Comparison of ENCODE assay signal across 18 cellular contexts in the genomic region with DNA sequence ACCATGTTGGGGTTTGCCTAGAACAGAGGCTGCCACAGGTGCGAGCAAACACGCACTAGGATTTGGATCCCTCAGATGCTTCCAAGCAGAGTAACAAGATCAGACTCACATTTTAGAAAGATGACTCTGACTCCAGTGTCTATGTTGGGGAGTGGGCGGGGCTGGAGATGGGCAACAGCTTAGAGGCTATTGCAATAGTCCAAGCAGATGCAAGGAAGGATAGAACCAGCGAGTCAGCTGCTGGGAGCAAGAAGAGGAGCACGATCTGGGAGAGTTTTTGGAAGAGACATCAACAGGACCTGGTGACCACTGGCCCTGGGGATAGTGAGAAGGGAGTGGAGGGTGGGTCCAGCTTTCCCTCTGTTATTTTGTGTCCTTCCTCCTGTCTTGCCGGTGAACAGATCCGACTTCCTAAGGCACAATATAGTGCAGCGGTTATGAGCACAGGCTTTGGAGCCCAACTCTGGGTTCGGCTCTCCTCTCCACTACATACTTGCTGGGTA. TPM values are rescaled to one million over a fixed set of nuclear protein-coding genes. Genes with fewer than 3 reads are reported as not detected.
DNase-seq lines count a peak whose midpoint lies in the region; ATAC-seq and TF ChIP-seq lines count a peak whose summit lies in the region.
"Had no signal": no experiment of that assay in that cellular context is flagged by ENCODE, and none has a peak within 500 bp of the region (broad histone marks: within the 10 kb centered on the region; RNA-seq: fewer than 3 reads in every experiment).

No MANE protein-coding gene starts in this region.

- no peak for TF ChIP-seq RAD21 in SK-N-SH (IDR thresholded peaks at IDR 0.05; ENCODE audit: low read length)

- TF ChIP-seq EP300 in SK-N-SH (IDR thresholded peaks at IDR 0.05; ENCODE audit: borderline replicate concordance in 1 of 2, low read depth in 1 of 2, low read length in 1 of 2), result no peak

- H3K4me1 ChIP-seq in PC-9 (replicated peaks; ENCODE audit: insufficient read depth) (peaks cover 83% of the 10 kb centered on the region), esophagus squamous epithelium (peaks cover 24 to 70% (median 38%) of the 10 kb centered on the region in 3 donors), psoas muscle (peaks cover 37% of the 10 kb centered on the region), SK-N-SH (ENCODE audit: control insufficient read depth in 1 of 2, insufficient read depth in 2 of 2, low read depth in 1 of 2, low read length in 1 of 2) (peaks cover 10 to 17% of the 10 kb centered on the region in 2 experiments; a peak in 3 of 4 replicates)

- DNase-seq in EL (peak; percentile 54), PC-9 (peak in 1 of 2 experiments; percentile 55), esophagus squamous epithelium (lab: John Stamatoyannopoulos, UW) (no peak), psoas muscle (peak; percentile 64 to 75), SK-N-SH (no peak), inferior parietal cortex (ENCODE audit: extremely low spot score) (no peak)
- DNase-seq: activated CD8-positive, alpha-beta memory T cell treated with anti-CD3 and anti-CD28 coated beads, Interleukin-2, amount 50 U/mL, for 4 hours; activated naive CD8-positive, alpha-beta T cell treated with anti-CD3 and anti-CD28 coated beads for 36 hours; CD4-positive, alpha-beta T cell; cortex of kidney; GDM1; NCI-H1417 treated with DMSO at 0.1 percent for 48 hours; NCI-H69; WERI-Rb-1 had no signal

- intact Hi-C loops in PC-9 (cut with micrococcal nuclease; ENCODE audit: unreplicated experiment) (no loop called here), esophagus squamous epithelium (cut with DNase I) (loop anchor here (10.0 kb wide), 1 partner anchor 147 kb away; no protein-coding TSS in a partner anchor), psoas muscle (cut with DNase I) (no loop called here)

- H3K36me3 ChIP-seq in PC-9 (ENCODE audit: low read depth), result no peaks in the 10 kb centered on the region
- H3K36me3 ChIP-seq in esophagus squamous epithelium, result no peaks in the 10 kb centered on the region
- no peaks in the 10 kb centered on the region for H3K36me3 ChIP-seq in psoas muscle (ENCODE audit: insufficient read depth in 1 of 2, low read depth in 1 of 2)
- H3K36me3 ChIP-seq in SK-N-SH (replicated peaks in 1 of 2; ENCODE audit: control insufficient read depth in 1 of 2, insufficient read depth in 2 of 2, low read length in 1 of 2), result no peaks in the 10 kb centered on the region
- H3K36me3 ChIP-seq: SJCRH30, WERI-Rb-1 had no signal

- ATAC-seq in psoas muscle (peak; percentile 72 to 81 (median 74)), GM21786 (IDR thresholded peaks at IDR 0.05; ENCODE audit: unreplicated experiment) (no peak), GM19324 (IDR thresholded peaks at IDR 0.05; ENCODE audit: low FRiP score, unreplicated experiment) (no peak)

- H3K4me2 ChIP-seq in PC-9 (peak overlapping the region; percentile 88), SK-N-SH (no peak overlapping the region)

- POLR2A ChIA-PET in PC-9 (lab: Charles Lee; ENCODE audit: unreplicated experiment) (interaction anchor here (0.6 kb wide), 1 partner anchor 141 kb away, joined by 14 read pairs; no protein-coding TSS in a partner anchor), SK-N-SH (lab: Yijun Ruan, JAX) (no interaction called here)

- no peaks in the 10 kb centered on the region for H3K9me3 ChIP-seq in PC-9 (ENCODE audit: insufficient read depth, low read depth)
- no peaks in the 10 kb centered on the region for H3K9me3 ChIP-seq in esophagus squamous epithelium
- H3K9me3 ChIP-seq in psoas muscle, result no peaks in the 10 kb centered on the region
- H3K9me3 ChIP-seq in SK-N-SH, result no peaks in the 10 kb centered on the region
- H3K9me3 ChIP-seq: SJCRH30 had no signal

- H3K9ac ChIP-seq in SK-N-SH, result no peak overlapping the region

- BruUV-seq in PC-9 (replicated peaks; lab: Mats Ljungman, UMichigan), result no TSS peak

- H3K9me2 ChIP-seq in PC-9 (ENCODE audit: insufficient read depth) (no peaks in the 10 kb centered on the region), SK-N-SH (no peaks in the 10 kb centered on the region)

- H3K27ac ChIP-seq in PC-9 (peak overlapping the region; percentile 100), esophagus squamous epithelium (peak overlapping the region; percentile 75 to 91 (median 86)), psoas muscle (peak overlapping the region; percentile 84), SK-N-SH (ENCODE audit: low read depth in 2 of 2, low read length in 1 of 2) (no peak overlapping the region)
- H3K27ac ChIP-seq: SJCRH30, WERI-Rb-1 had no signal

- no peak for TF ChIP-seq POLR2A in esophagus squamous epithelium (IDR thresholded peaks at IDR 0.05)

- TF ChIP-seq CTCF in PC-9 (conservative IDR thresholded peaks at IDR 0.05), result no peak
- no peak for TF ChIP-seq CTCF in esophagus squamous epithelium (IDR thresholded peaks at IDR 0.05)
- TF ChIP-seq CTCF in psoas muscle (IDR thresholded peaks at IDR 0.05), result no peak
- no peak for TF ChIP-seq CTCF in SK-N-SH (IDR thresholded peaks at IDR 0.05)

- no peak overlapping the region for H3K4me3 ChIP-seq in PC-9
- H3K4me3 ChIP-seq in esophagus squamous epithelium, result no peak overlapping the region
- no peak overlapping the region for H3K4me3 ChIP-seq in psoas muscle
- H3K4me3 ChIP-seq in SK-N-SH (ENCODE audit: low read depth in 2 of 2, low read length in 1 of 2), result no peak overlapping the region
- H3K4me3 ChIP-seq: SJCRH30 had no signal

- CTCF ChIA-PET in PC-9 (lab: Charles Lee) (no interaction called here), SK-N-SH (lab: Yijun Ruan, JAX) (interaction anchor here (1.3 to 36.6 kb wide), 3 partner anchors 10 to 118 kb away, joined by 4 to 678 read pairs (median 490); a partner anchor contains a TSS)

- H3K79me2 ChIP-seq in PC-9 (ENCODE audit: low read depth), result 0 out of 2 replicates have a peak, but pooled peaks cover 6% of the 10 kb centered on the region
- no peaks in the 10 kb centered on the region for H3K79me2 ChIP-seq in SK-N-SH (ENCODE audit: insufficient read depth)

- H3F3A ChIP-seq in PC-9 (ENCODE audit: insufficient read depth, low read depth) (peaks cover 65% of the 10 kb centered on the region), SK-N-SH (replicated peaks; ENCODE audit: insufficient read depth) (peaks cover 16% of the 10 kb centered on the region)

- H3K27me3 ChIP-seq in PC-9 (ENCODE audit: insufficient read depth, low read depth) (no peaks in the 10 kb centered on the region), esophagus squamous epithelium (no peaks in the 10 kb centered on the region), psoas muscle (ENCODE audit: insufficient read depth in 3 of 3, low read length in 2 of 3) (no peaks in the 10 kb centered on the region), SK-N-SH (ENCODE audit: insufficient read depth) (no peaks in the 10 kb centered on the region)
- H3K27me3 ChIP-seq: SJCRH30 had no signal

- no peak overlapping the region for H2AFZ ChIP-seq in PC-9
- H2AFZ ChIP-seq in SK-N-SH (ENCODE audit: low read depth), result no peak overlapping the region

- no peaks in the 10 kb centered on the region for H4K20me1 ChIP-seq in PC-9 (ENCODE audit: insufficient read depth)
- H4K20me1 ChIP-seq in SK-N-SH (ENCODE audit: insufficient read depth), result no peaks in the 10 kb centered on the region

- 79 to 82% methylated on average over 8 to 9 of the region's 9 CpGs for WGBS in esophagus squamous epithelium, 2 donors
- whole genome bisulfite sequencing in psoas muscle, 3 donors, result 70 to 79% (median 77%) methylated on average over 9 of the region's 9 CpGs
- WGBS in SK-N-SH (ENCODE audit: low lambda C conversion rate), result 91% methylated on average over 9 of the region's 9 CpGs

TF ChIP-seq in SK-N-SH, 30 proteins besides CTCF, POLR2A, EP300 and RAD21:
- TF ChIP-seq, protein P1, sequence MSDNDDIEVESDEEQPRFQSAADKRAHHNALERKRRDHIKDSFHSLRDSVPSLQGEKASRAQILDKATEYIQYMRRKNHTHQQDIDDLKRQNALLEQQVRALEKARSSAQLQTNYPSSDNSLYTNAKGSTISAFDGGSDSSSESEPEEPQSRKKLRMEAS (IDR thresholded peaks at IDR 0.05; ENCODE audit: low read depth), result no peak
- TF ChIP-seq TEAD4 (IDR thresholded peaks at IDR 0.05; ENCODE audit: borderline replicate concordance, insufficient read depth) (no peak), MXI1 (IDR thresholded peaks at IDR 0.05; ENCODE audit: low read depth, low read length) (no peak)

RNA-seq across cellular contexts. Expression of a gene that starts 52.7 kb away (rescaled TPM):
- total RNA-seq in PC-9 (2021) (0.50 and 0.55 TPM in 2 replicates), esophagus squamous epithelium (10 to 100 TPM in 1 of 4 donors, 1 to 10 TPM in 3; 2.6 to 13.4 (median 5.3) TPM), psoas muscle (1 to 10 TPM; 1.7 to 4.2 (median 3.1) TPM)
- polyA plus RNA-seq in psoas muscle (1 to 10 TPM in 1 of 3 donors, under 1 TPM in 2; 0.75 to 1.5 (median 0.92) TPM), SK-N-SH (2012; rRNA removed) (not detected in 2 replicates)
- 0.01 TPM in 1 of 2 replicates, not detected in the other for polyA plus RNA-seq in SK-N-SH (2012; cell fraction: cytosol; rRNA removed)
- polyA plus RNA-seq in SK-N-SH (2012; cell fraction: nucleus; rRNA removed), result 0.13 and 0.16 TPM in 2 replicates
- total RNA-seq: glomerular endothelial cell, SJCRH30 had no signal

Comparison
In these comparisons a context has a peak if more than half of its experiments do, and no peak if none do; other contexts are left out.
1. DNase-seq: peak in EL (single experiment) and psoas muscle (2 of 2); none in esophagus squamous epithelium (single experiment), SK-N-SH (single experiment) and inferior parietal cortex (single experiment).
2. H3K27ac ChIP-seq: peak in PC-9 (single experiment), esophagus squamous epithelium (4 of 4) and psoas muscle (single experiment); none in SK-N-SH (0 of 2).
3. ATAC-seq: peak in psoas muscle (4 of 4); none in GM21786 (single experiment) and GM19324 (single experiment).